1 cellular context compared by ENCODE assay signal in genomic region chr7:97872025-97872669, GRCh38.
TF ChIP-seq lines count a peak whose summit lies in the region.

A gene with protein sequence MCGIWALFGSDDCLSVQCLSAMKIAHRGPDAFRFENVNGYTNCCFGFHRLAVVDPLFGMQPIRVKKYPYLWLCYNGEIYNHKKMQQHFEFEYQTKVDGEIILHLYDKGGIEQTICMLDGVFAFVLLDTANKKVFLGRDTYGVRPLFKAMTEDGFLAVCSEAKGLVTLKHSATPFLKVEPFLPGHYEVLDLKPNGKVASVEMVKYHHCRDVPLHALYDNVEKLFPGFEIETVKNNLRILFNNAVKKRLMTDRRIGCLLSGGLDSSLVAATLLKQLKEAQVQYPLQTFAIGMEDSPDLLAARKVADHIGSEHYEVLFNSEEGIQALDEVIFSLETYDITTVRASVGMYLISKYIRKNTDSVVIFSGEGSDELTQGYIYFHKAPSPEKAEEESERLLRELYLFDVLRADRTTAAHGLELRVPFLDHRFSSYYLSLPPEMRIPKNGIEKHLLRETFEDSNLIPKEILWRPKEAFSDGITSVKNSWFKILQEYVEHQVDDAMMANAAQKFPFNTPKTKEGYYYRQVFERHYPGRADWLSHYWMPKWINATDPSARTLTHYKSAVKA (minus strand): TSS chr7:97872408. CDS start chr7:97869156, 3,252 bp downstream.

TF ChIP-seq in HEK293, 187 proteins besides CTCF, POLR2A, EP300 and RAD21 (continued from another document and continues in another):
- TF ChIP-seq YY1 (tag by site-specific recombination; IDR thresholded peaks at IDR 0.05) (no peak), ZNF350 (tag by site-specific recombination; IDR thresholded peaks at IDR 0.05) (0 out of 2 replicates have a peak, but pooled peaks have one; percentile 10), ZNF248 (tag by site-specific recombination; IDR thresholded peaks at IDR 0.05) (no peak), SCRT2 (tag by site-specific recombination; IDR thresholded peaks at IDR 0.05) (peak; percentile 68), ZNF140 (tag by site-specific recombination; IDR thresholded peaks at IDR 0.05) (no peak), ZNF560 (tag by site-specific recombination; IDR thresholded peaks at IDR 0.05; ENCODE audit: borderline replicate concordance) (no peak), ZNF121 (tag by site-specific recombination; IDR thresholded peaks at IDR 0.05) (peak; percentile 28; the same call in 1 of the 2 replicates), PRDM10 (tag by site-specific recombination; IDR thresholded peaks at IDR 0.05) (peak; percentile 89), SALL2 (tag by site-specific recombination; IDR thresholded peaks at IDR 0.05; ENCODE audit: borderline replicate concordance) (no peak), OVOL3 (tag by site-specific recombination; IDR thresholded peaks at IDR 0.05) (no peak), ZNF37A (tag by site-specific recombination; IDR thresholded peaks at IDR 0.05) (no peak), ZNF114 (tag by site-specific recombination; IDR thresholded peaks at IDR 0.05) (no peak), ZEB2 (tag by site-specific recombination; IDR thresholded peaks at IDR 0.05) (peak; percentile 95), ZNF658 (tag by site-specific recombination; IDR thresholded peaks at IDR 0.05) (no peak), ZNF404 (tag by site-specific recombination; IDR thresholded peaks at IDR 0.05) (no peak), KLF10 (tag by site-specific recombination; IDR thresholded peaks at IDR 0.05) (no peak; the same call in 1 of the 2 replicates), ZNF521 (tag by site-specific recombination; IDR thresholded peaks at IDR 0.05) (no peak), ZNF585B (tag by site-specific recombination; IDR thresholded peaks at IDR 0.05) (no peak), ZNF549 (tag by site-specific recombination; IDR thresholded peaks at IDR 0.05) (no peak), ZNF768 (tag by site-specific recombination; IDR thresholded peaks at IDR 0.05) (no peak), ZNF610 (tag by site-specific recombination; IDR thresholded peaks at IDR 0.05; ENCODE audit: borderline replicate concordance) (peak; percentile 48; the same call in 1 of the 2 replicates), ZBTB49 (tag by site-specific recombination; IDR thresholded peaks at IDR 0.05; ENCODE audit: low read depth) (no peak), ZBTB48 (tag by site-specific recombination; IDR thresholded peaks at IDR 0.05) (0 out of 2 replicates have a peak, but pooled peaks have one; percentile 53), ZNF621 (tag by site-specific recombination; IDR thresholded peaks at IDR 0.05) (no peak), ZNF155 (tag by site-specific recombination; IDR thresholded peaks at IDR 0.05) (no peak), INSM2 (tag by site-specific recombination; IDR thresholded peaks at IDR 0.05) (peak; percentile 60; the same call in 1 of the 2 replicates), ZBTB8A (tag by site-specific recombination; IDR thresholded peaks at IDR 0.05) (peak; percentile 100), ZNF785 (tag by site-specific recombination; IDR thresholded peaks at IDR 0.05) (no peak), SP3 (tag by site-specific recombination; IDR thresholded peaks at IDR 0.05) (peak; percentile 85), KLF1 (tag by site-specific recombination; IDR thresholded peaks at IDR 0.05) (peak; percentile 78), TCF7L2 (IDR thresholded peaks at IDR 0.05; ENCODE audit: borderline replicate concordance, low read depth, low read length) (no peak), MZF1 (tag by site-specific recombination; IDR thresholded peaks at IDR 0.05; ENCODE audit: borderline replicate concordance) (no peak), MYNN (tag by site-specific recombination; IDR thresholded peaks at IDR 0.05; ENCODE audit: borderline replicate concordance) (no peak; the same call in 1 of the 2 replicates), MEIS1 (CRISPR knock-in tag; IDR thresholded peaks at IDR 0.05; ENCODE audit: borderline replicate concordance) (no peak), ZNF580 (tag by site-specific recombination; IDR thresholded peaks at IDR 0.05) (no peak), ZNF146 (tag by site-specific recombination; IDR thresholded peaks at IDR 0.05) (no peak), ZSCAN16 (tag by site-specific recombination; IDR thresholded peaks at IDR 0.05) (0 out of 2 replicates have a peak, but pooled peaks have one; percentile 30), ZNF791 (tag by site-specific recombination; IDR thresholded peaks at IDR 0.05) (no peak), FEZF1 (tag by site-specific recombination; IDR thresholded peaks at IDR 0.05) (peak; percentile 42), ZNF530 (tag by site-specific recombination; IDR thresholded peaks at IDR 0.05; ENCODE audit: low read depth) (no peak)
- TF ChIP-seq, protein P1, sequence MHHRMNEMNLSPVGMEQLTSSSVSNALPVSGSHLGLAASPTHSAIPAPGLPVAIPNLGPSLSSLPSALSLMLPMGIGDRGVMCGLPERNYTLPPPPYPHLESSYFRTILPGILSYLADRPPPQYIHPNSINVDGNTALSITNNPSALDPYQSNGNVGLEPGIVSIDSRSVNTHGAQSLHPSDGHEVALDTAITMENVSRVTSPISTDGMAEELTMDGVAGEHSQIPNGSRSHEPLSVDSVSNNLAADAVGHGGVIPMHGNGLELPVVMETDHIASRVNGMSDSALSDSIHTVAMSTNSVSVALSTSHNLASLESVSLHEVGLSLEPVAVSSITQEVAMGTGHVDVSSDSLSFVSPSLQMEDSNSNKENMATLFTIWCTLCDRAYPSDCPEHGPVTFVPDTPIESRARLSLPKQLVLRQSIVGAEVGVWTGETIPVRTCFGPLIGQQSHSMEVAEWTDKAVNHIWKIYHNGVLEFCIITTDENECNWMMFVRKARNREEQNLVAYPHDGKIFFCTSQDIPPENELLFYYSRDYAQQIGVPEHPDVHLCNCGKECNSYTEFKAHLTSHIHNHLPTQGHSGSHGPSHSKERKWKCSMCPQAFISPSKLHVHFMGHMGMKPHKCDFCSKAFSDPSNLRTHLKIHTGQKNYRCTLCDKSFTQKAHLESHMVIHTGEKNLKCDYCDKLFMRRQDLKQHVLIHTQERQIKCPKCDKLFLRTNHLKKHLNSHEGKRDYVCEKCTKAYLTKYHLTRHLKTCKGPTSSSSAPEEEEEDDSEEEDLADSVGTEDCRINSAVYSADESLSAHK (tag by site-specific recombination; IDR thresholded peaks at IDR 0.05), result no peak
- TF ChIP-seq, protein P2, sequence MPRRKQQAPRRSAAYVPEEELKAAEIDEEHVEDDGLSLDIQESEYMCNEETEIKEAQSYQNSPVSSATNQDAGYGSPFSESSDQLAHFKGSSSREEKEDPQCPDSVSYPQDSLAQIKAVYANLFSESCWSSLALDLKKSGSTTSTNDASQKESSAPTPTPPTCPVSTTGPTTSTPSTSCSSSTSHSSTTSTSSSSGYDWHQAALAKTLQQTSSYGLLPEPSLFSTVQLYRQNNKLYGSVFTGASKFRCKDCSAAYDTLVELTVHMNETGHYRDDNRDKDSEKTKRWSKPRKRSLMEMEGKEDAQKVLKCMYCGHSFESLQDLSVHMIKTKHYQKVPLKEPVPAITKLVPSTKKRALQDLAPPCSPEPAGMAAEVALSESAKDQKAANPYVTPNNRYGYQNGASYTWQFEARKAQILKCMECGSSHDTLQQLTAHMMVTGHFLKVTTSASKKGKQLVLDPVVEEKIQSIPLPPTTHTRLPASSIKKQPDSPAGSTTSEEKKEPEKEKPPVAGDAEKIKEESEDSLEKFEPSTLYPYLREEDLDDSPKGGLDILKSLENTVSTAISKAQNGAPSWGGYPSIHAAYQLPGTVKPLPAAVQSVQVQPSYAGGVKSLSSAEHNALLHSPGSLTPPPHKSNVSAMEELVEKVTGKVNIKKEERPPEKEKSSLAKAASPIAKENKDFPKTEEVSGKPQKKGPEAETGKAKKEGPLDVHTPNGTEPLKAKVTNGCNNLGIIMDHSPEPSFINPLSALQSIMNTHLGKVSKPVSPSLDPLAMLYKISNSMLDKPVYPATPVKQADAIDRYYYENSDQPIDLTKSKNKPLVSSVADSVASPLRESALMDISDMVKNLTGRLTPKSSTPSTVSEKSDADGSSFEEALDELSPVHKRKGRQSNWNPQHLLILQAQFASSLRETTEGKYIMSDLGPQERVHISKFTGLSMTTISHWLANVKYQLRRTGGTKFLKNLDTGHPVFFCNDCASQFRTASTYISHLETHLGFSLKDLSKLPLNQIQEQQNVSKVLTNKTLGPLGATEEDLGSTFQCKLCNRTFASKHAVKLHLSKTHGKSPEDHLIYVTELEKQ (tag by site-specific recombination; IDR thresholded peaks at IDR 0.05; ENCODE audit: borderline replicate concordance), result 0 out of 2 replicates have a peak, but pooled peaks have one; percentile 25
- TF ChIP-seq, protein P3, sequence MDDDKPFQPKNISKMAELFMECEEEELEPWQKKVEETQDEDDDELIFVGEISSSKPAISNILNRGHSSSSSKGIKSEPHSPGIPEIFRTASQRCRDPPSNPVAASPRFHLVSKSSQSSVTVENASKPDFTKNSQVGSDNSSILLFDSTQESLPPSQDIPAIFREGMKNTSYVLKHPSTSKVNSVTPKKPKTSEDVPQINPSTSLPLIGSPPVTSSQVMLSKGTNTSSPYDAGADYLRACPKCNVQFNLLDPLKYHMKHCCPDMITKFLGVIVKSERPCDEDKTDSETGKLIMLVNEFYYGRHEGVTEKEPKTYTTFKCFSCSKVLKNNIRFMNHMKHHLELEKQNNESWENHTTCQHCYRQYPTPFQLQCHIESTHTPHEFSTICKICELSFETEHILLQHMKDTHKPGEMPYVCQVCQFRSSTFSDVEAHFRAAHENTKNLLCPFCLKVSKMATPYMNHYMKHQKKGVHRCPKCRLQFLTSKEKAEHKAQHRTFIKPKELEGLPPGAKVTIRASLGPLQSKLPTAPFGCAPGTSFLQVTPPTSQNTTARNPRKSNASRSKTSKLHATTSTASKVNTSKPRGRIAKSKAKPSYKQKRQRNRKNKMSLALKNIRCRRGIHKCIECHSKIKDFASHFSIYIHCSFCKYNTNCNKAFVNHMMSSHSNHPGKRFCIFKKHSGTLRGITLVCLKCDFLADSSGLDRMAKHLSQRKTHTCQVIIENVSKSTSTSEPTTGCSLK (tag by site-specific recombination; IDR thresholded peaks at IDR 0.05), result no peak
- TF ChIP-seq, protein P4, sequence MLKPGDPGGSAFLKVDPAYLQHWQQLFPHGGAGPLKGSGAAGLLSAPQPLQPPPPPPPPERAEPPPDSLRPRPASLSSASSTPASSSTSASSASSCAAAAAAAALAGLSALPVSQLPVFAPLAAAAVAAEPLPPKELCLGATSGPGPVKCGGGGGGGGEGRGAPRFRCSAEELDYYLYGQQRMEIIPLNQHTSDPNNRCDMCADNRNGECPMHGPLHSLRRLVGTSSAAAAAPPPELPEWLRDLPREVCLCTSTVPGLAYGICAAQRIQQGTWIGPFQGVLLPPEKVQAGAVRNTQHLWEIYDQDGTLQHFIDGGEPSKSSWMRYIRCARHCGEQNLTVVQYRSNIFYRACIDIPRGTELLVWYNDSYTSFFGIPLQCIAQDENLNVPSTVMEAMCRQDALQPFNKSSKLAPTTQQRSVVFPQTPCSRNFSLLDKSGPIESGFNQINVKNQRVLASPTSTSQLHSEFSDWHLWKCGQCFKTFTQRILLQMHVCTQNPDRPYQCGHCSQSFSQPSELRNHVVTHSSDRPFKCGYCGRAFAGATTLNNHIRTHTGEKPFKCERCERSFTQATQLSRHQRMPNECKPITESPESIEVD (tag by site-specific recombination; IDR thresholded peaks at IDR 0.05), result no peak
